Comparison of ENCODE assay signal across 8 cellular contexts in genomic region chr1:178055779-178056471, GRCh38. TPM values are rescaled to one million over a fixed set of nuclear protein-coding genes. Genes with fewer than 3 reads are reported as not detected.
DNase-seq lines count a peak whose midpoint lies in the region; ATAC-seq and TF ChIP-seq lines count a peak whose summit lies in the region.

No MANE protein-coding gene starts in this region.

- H3K4me3 ChIP-seq in lung = no peak overlapping the region

- H3K27ac ChIP-seq in angular gyrus (ENCODE audit: low read depth, low read length) (peak overlapping the region; percentile 44), lung (ENCODE audit: low read depth in 1 of 2, low read length in 1 of 2) (peak overlapping the region; percentile 47 to 85)

- H3K9me3 ChIP-seq in lung (ENCODE audit: control insufficient read depth in 2 of 2, insufficient read depth in 1 of 2, low read length in 1 of 2) = no peaks in the 10 kb centered on the region

- no peaks in the 10 kb centered on the region for H3K36me3 ChIP-seq in lung (ENCODE audit: control insufficient read depth in 2 of 2, insufficient read depth in 2 of 2, low read length in 2 of 2)

- H3K4me1 ChIP-seq in lung (ENCODE audit: control insufficient read depth in 2 of 2, insufficient read depth in 2 of 2, low read length in 2 of 2) = peaks cover 16 to 37% of the 10 kb centered on the region in 2 donors

- TF ChIP-seq CTCF in lung (IDR thresholded peaks at IDR 0.05; ENCODE audit: control extremely low read depth, extremely low read depth) = no peak

- ATAC-seq in GM21619 (IDR thresholded peaks at IDR 0.05; ENCODE audit: unreplicated experiment) (peak; percentile 89), lung (ENCODE audit: insufficient read depth, low FRiP score) (no peak)

- H3K27me3 ChIP-seq in lung (ENCODE audit: control insufficient read depth, insufficient read depth) = no peaks in the 10 kb centered on the region

- WGBS in lung, 2 donors = 48 to 54% methylated on average over 8 of the region's 8 CpGs

- peak; percentile 37 for DNase-seq in EH (ENCODE audit: low read depth)
- DNase-seq in HT-29 (ENCODE audit: low spot score) = peak; percentile 46
- DNase-seq in lung (ENCODE audit: low spot score) = no peak
- no peak for DNase-seq in NCI-H345 treated with DMSO at 0.1 percent for 48 hours (lab: John Stamatoyannopoulos, UW; ENCODE audit: unreplicated experiment)
- DNase-seq in GM03348 (ENCODE audit: low spot score) = no peak
- no peak for DNase-seq in stimulated activated CD8-positive, alpha-beta memory T cell treated with anti-CD3 and anti-CD28 coated beads, Interleukin-4, amount 100 ng/mL, for 48 hours

RNA-seq across cellular contexts. Expression of gene RASAL2, which starts 38.0 kb away (rescaled TPM):
- 14.7 and 21.3 TPM in 2 replicates for total RNA-seq in HT-29 (2014; rRNA removed; shearing (Covaris generic))
- total RNA-seq in lung = 10 to 100 TPM; 26.3 to 34.8 TPM
- polyA plus RNA-seq in lung = 1 to 10 TPM; 4.9 to 5.2 TPM

Comparison
In these comparisons a context has a peak if more than half of its experiments do, and no peak if none do; other contexts are left out.
1. DNase-seq: peak in EH (single experiment) and HT-29 (single experiment); none in lung (single experiment), NCI-H345 treated with DMSO at 0.1 percent for 48 hours (single experiment), GM03348 (single experiment) and stimulated activated CD8-positive, alpha-beta memory T cell treated with anti-CD3 and anti-CD28 coated beads, Interleukin-4, amount 100 ng/mL, for 48 hours (single experiment).